Comparison of ENCODE assay signal across 22 cellular contexts in genomic region chr2:180927030-180927686, GRCh38. TPM values are rescaled to one million over a fixed set of nuclear protein-coding genes. Genes with fewer than 3 reads are reported as not detected.
A peak's percentile ranks its signal among the peaks of the same experiment; 100 is the strongest.
DNase-seq lines count a peak whose midpoint lies in the region; ATAC-seq and TF ChIP-seq lines count a peak whose summit lies in the region.
"Had no signal": no experiment of that assay in that cellular context is flagged by ENCODE, and none has a peak within 500 bp of the region (broad histone marks: within the 10 kb centered on the region; RNA-seq: fewer than 3 reads in every experiment).

No MANE protein-coding gene starts in this region.

- no peaks in the 10 kb centered on the region for H3K4me1 ChIP-seq in adrenal gland (replicated peaks in 1 of 2)
- H3K4me1 ChIP-seq: BLaER1, Peyer's patch had no signal

- TF ChIP-seq CTCF in epithelial cell of proximal tubule (conservative IDR thresholded peaks at IDR 0.05; ENCODE audit: low read depth, low read length) (no peak), adrenal gland (IDR thresholded peaks at IDR 0.05) (no peak)

- H3K9me3 ChIP-seq in adrenal gland (replicated peaks in 1 of 3), result no peaks in the 10 kb centered on the region
- H3K9me3 ChIP-seq: BLaER1, Peyer's patch, SJCRH30 had no signal

- no peak for TF ChIP-seq POLR2A in adrenal gland (IDR thresholded peaks at IDR 0.05)

- DNase-seq in ELR (ENCODE audit: low read depth) (peak; percentile 66), M059J (ENCODE audit: low read depth) (peak; percentile 6), epithelial cell of proximal tubule (ENCODE audit: low read depth) (peak; percentile 2), AG08396 (ENCODE audit: low spot score) (no peak), left lobe of liver (ENCODE audit: low spot score) (no peak), DMS53 (lab: John Stamatoyannopoulos, UW) (no peak), adrenal gland (no peak)
- DNase-seq: CD4-positive, alpha-beta T cell; COR-L47; DMS 273 treated with DMSO at 0.1 percent for 48 hours; GF-D8; GOT3; Karpas-422; MM.1S; NCI-H1048; NCI-H1417 treated with DMSO at 0.1 percent for 48 hours; NCI-H187 treated with DMSO at 0.1 percent for 48 hours; Peyer's patch; SJCRH30; T-helper 1 cell had no signal

- H3K4me3 ChIP-seq in epithelial cell of proximal tubule (ENCODE audit: low read depth, low read length) (no peak overlapping the region), adrenal gland (no peak overlapping the region)
- H3K4me3 ChIP-seq: BLaER1, Peyer's patch, SJCRH30 had no signal

- no peak for ATAC-seq in left lobe of liver
- ATAC-seq: HCT116 had no signal

- no peaks in the 10 kb centered on the region for H3K27me3 ChIP-seq in adrenal gland
- H3K27me3 ChIP-seq: BLaER1, Peyer's patch, SJCRH30 had no signal

- H3K36me3 ChIP-seq in adrenal gland (replicated peaks in 1 of 2), result no peaks in the 10 kb centered on the region
- H3K36me3 ChIP-seq: BLaER1, Peyer's patch, SJCRH30 had no signal

- 52 to 67% (median 55%) methylated on average over 3 of the region's 3 CpGs for whole genome bisulfite sequencing in adrenal gland, 4 donors

- H3K27ac ChIP-seq in adrenal gland, result no peak overlapping the region
- H3K27ac ChIP-seq: BLaER1, Peyer's patch, SJCRH30 had no signal

- intact Hi-C loops in adrenal gland (cut with DNase I), result no loop called here

RNA-seq across cellular contexts. Expression of gene UBE2E3, which starts 53.2 kb away (rescaled TPM):
- 146 and 230 TPM in 2 replicates for total RNA-seq in M059J (2014; rRNA removed; shearing (Covaris generic))
- total RNA-seq in epithelial cell of proximal tubule (70.1 and 111 TPM in 2 replicates), left lobe of liver (23.4 TPM), adrenal gland (10 to 100 TPM; 30.8 to 87.1 (median 56.6) TPM)
- 10 to 100 TPM; 31.4 to 84.8 (median 35.4) TPM for polyA plus RNA-seq in adrenal gland

Comparison
In these comparisons a context has a peak if more than half of its experiments do, and no peak if none do; other contexts are left out.
1. DNase-seq: peak in ELR (single experiment), M059J (single experiment) and epithelial cell of proximal tubule (single experiment); none in AG08396 (single experiment), left lobe of liver (single experiment), DMS53 (single experiment) and adrenal gland (0 of 7).